8 cellular contexts compared by ENCODE assay signal in genomic region chr1:182841368-182841988, GRCh38. TPM values are rescaled to one million over a fixed set of nuclear protein-coding genes. Genes with fewer than 3 reads are reported as not detected.
DNase-seq lines count a peak whose midpoint lies in the region; ATAC-seq and TF ChIP-seq lines count a peak whose summit lies in the region.

No MANE protein-coding gene starts in this region.

- H3K36me3 Mint-ChIP-seq in osteocyte (ENCODE audit: unreplicated experiment), result peaks cover 18% of the 10 kb centered on the region

- TF ChIP-seq CTCF in GM10266 (IDR thresholded peaks at IDR 0.05; ENCODE audit: control insufficient read depth, insufficient read depth, low read depth, missing control alignments) (no peak), osteocyte (IDR thresholded peaks at IDR 0.05) (no peak)

- DNase-seq in GM10266 (ENCODE audit: extremely low spot score) (peak; percentile 24), NCI-H2227 treated with DMSO at 0.1 percent for 48 hours (lab: John Stamatoyannopoulos, UW) (peak; percentile 28), dermis blood vessel endothelial cell (peak; percentile 39), osteocyte (ENCODE audit: extremely low spot score, unreplicated experiment) (no peak), NOMO-1 treated with dmso at 0.1 percent for 144 hours (lab: John Stamatoyannopoulos, UW; ENCODE audit: unreplicated experiment) (no peak), Right ventricle myocardium inferior (ENCODE audit: missing footprints) (no peak), globus pallidus (ENCODE audit: low spot score) (no peak), NCI-H345 treated with DMSO at 0.1 percent for 48 hours (lab: John Stamatoyannopoulos, UW; ENCODE audit: unreplicated experiment) (no peak)

- ATAC-seq in Right ventricle myocardium inferior, result no peak

- H3K27me3 Mint-ChIP-seq in osteocyte (ENCODE audit: unreplicated experiment), result no peaks in the 10 kb centered on the region

- peak overlapping the region; percentile 94 for H3K27ac Mint-ChIP-seq in osteocyte (ENCODE audit: unreplicated experiment)

- H3K4me3 Mint-ChIP-seq in osteocyte (ENCODE audit: unreplicated experiment), result peak overlapping the region; percentile 91

- intact Hi-C loops in Right ventricle myocardium inferior (cut with DNase I), result no loop called here

- H3K9me3 Mint-ChIP-seq in osteocyte (ENCODE audit: unreplicated experiment), result no peaks in the 10 kb centered on the region

- peaks cover 40% of the 10 kb centered on the region for H3K4me1 Mint-ChIP-seq in osteocyte (ENCODE audit: unreplicated experiment)

RNA-seq across cellular contexts. Expression of gene DHX9, which starts 2.3 kb away (rescaled TPM):
- total RNA-seq in dermis blood vessel endothelial cell (166 and 255 TPM in 2 replicates), osteocyte (137 and 146 TPM in 2 replicates), Right ventricle myocardium inferior (65.3 TPM)

RNA-seq across cellular contexts. Expression of gene NPL, which starts 51.9 kb away (rescaled TPM):
- 1.9 and 2.4 TPM in 2 replicates for total RNA-seq in dermis blood vessel endothelial cell
- 4.0 and 4.2 TPM in 2 replicates for total RNA-seq in osteocyte
- 6.1 TPM for total RNA-seq in Right ventricle myocardium inferior

Comparison
In these comparisons a context has a peak if more than half of its experiments do, and no peak if none do; other contexts are left out.
1. DNase-seq: peak in GM10266 (single experiment), NCI-H2227 treated with DMSO at 0.1 percent for 48 hours (single experiment) and dermis blood vessel endothelial cell (single experiment); none in osteocyte (single experiment), NOMO-1 treated with dmso at 0.1 percent for 144 hours (single experiment), Right ventricle myocardium inferior (single experiment), globus pallidus (single experiment) and NCI-H345 treated with DMSO at 0.1 percent for 48 hours (single experiment).